Comparison of ENCODE assay signal across 9 cellular contexts in genomic region chr5:76714771-76715483, GRCh38. TPM values are rescaled to one million over a fixed set of nuclear protein-coding genes. Genes with fewer than 3 reads are reported as not detected.
DNase-seq lines count a peak whose midpoint lies in the region; ATAC-seq and TF ChIP-seq lines count a peak whose summit lies in the region.
"Had no signal": no experiment of that assay in that cellular context is flagged by ENCODE, and none has a peak within 500 bp of the region (broad histone marks: within the 10 kb centered on the region; RNA-seq: fewer than 3 reads in every experiment).

No MANE protein-coding gene starts in this region.

- intact Hi-C loops in CD4-positive, alpha-beta T cell (cut with DNase I, micrococcal nuclease), result loop anchor here in 1 of 2 experiments (1.0 to 2.0 kb wide), 2 partner anchors 24 to 59 kb away; no protein-coding TSS in a partner anchor

- H3K4me3 ChIP-seq in right atrium auricular region (peak overlapping the region; percentile 63 to 80), skeletal muscle cell (ENCODE audit: low read depth, low read length) (peak overlapping the region; percentile 90)

- H3K27ac Mint-ChIP-seq in CD4-positive, alpha-beta T cell, result no peak overlapping the region

- peaks cover 0 to 31% of the 10 kb centered on the region in 2 donors for H3K4me1 ChIP-seq in right atrium auricular region

- peaks cover 18% of the 10 kb centered on the region for H3K27me3 ChIP-seq in CD4-positive, alpha-beta T cell (ENCODE audit: control insufficient read depth, insufficient read depth, low read length)
- H3K27me3 ChIP-seq in right atrium auricular region, result peaks cover 0 to 5% of the 10 kb centered on the region in 2 donors

- POLR2A ChIA-PET in CD4-positive, alpha-beta T cell (lab: Charles Lee), result interaction anchor here (1.0 to 1.5 kb wide), 2 partner anchors 9 to 60 kb away, joined by 3 to 9 read pairs; no protein-coding TSS in a partner anchor

- H3K36me3 Mint-ChIP-seq in CD4-positive, alpha-beta T cell (ENCODE audit: low read depth), result no peaks in the 10 kb centered on the region

- no peaks in the 10 kb centered on the region for H3K9me3 ChIP-seq in CD4-positive, alpha-beta T cell (ENCODE audit: control insufficient read depth, low read length)
- H3K9me3 ChIP-seq in right atrium auricular region, result no peaks in the 10 kb centered on the region

- peak; percentile 23 for ATAC-seq in CD4-positive, alpha-beta T cell (ENCODE audit: poor library complexity)
- ATAC-seq in HG02798 (IDR thresholded peaks at IDR 0.05; ENCODE audit: poor library complexity, unreplicated experiment), result peak; percentile 17

- CTCF ChIA-PET in CD4-positive, alpha-beta T cell (lab: Charles Lee), result interaction anchor here (0.6 to 2.4 kb wide), 2 partner anchors 21 to 59 kb away, joined by 3 to 18 read pairs; no protein-coding TSS in a partner anchor

- TF ChIP-seq CTCF in CD4-positive, alpha-beta T cell (IDR thresholded peaks at IDR 0.05), result no peak
- TF ChIP-seq CTCF in right atrium auricular region (IDR thresholded peaks at IDR 0.05), result no peak

- H3K9me3 Mint-ChIP-seq in CD4-positive, alpha-beta T cell, result no peaks in the 10 kb centered on the region

- H3K27ac ChIP-seq in CD4-positive, alpha-beta T cell (ENCODE audit: low read depth, low read length), result no peak overlapping the region
- peak overlapping the region; percentile 61 to 79 for H3K27ac ChIP-seq in right atrium auricular region
- H3K27ac ChIP-seq: epithelial cell of prostate had no signal

- H3K27me3 Mint-ChIP-seq in CD4-positive, alpha-beta T cell, result peaks cover 54% of the 10 kb centered on the region

- peak overlapping the region; percentile 77 for H3K4me3 Mint-ChIP-seq in CD4-positive, alpha-beta T cell

- H3K4me1 Mint-ChIP-seq in CD4-positive, alpha-beta T cell (ENCODE audit: low read depth), result peaks cover 20% of the 10 kb centered on the region

- no peak for DNase-seq in CD4-positive, alpha-beta T cell
- DNase-seq in activated effector memory CD4-positive, alpha-beta T cell treated with Interleukin-2 at 50 U/mL for 16 hours, result peak; percentile 8
- DNase-seq in right atrium auricular region (ENCODE audit: low spot score) (no peak), skeletal muscle cell (ENCODE audit: low read depth) (no peak), NCI-H1048 (lab: John Stamatoyannopoulos, UW) (no peak), NCI-H1436 (lab: John Stamatoyannopoulos, UW) (no peak), NCI-H526 treated with DMSO at 0.1 percent for 48 hours (lab: John Stamatoyannopoulos, UW) (no peak)

- no peaks in the 10 kb centered on the region for H3K36me3 ChIP-seq in right atrium auricular region

RNA-seq across cellular contexts. Expression of gene F2R, which starts 1.0 kb away (rescaled TPM):
- 1 to 10 TPM; 1.9 to 2.7 TPM for total RNA-seq in CD4-positive, alpha-beta T cell
- 10 to 100 TPM; 16.1 to 46.7 TPM for total RNA-seq in right atrium auricular region

Comparison
In these comparisons a context has a peak if more than half of its experiments do, and no peak if none do; other contexts are left out.
1. RNA of gene F2R, which starts 1.0 kb away (total RNA-seq): 16.1 to 46.7 TPM in right atrium auricular region; 1.9 to 2.7 TPM in CD4-positive, alpha-beta T cell; every median in the first group is over 4 times any median in the second.